8 cellular contexts compared by ENCODE assay signal in genomic region chr3:43106293-43106628, GRCh38. TPM values are rescaled to one million over a fixed set of nuclear protein-coding genes. Genes with fewer than 3 reads are reported as not detected.
DNase-seq lines count a peak whose midpoint lies in the region; ATAC-seq and TF ChIP-seq lines count a peak whose summit lies in the region.

No MANE protein-coding gene starts in this region.

- 0 out of 2 replicates have a peak, but pooled peaks cover 9% of the 10 kb centered on the region for H3K79me2 ChIP-seq in GM23338 (replicated peaks; ENCODE audit: insufficient read depth)

- intact Hi-C loops in left ventricle myocardium inferior (cut with micrococcal nuclease) = no loop called here

- DNase-seq in GM23338 (ENCODE audit: low spot score) (no peak), T-cell (no peak), left ventricle myocardium inferior (no peak), inferior parietal cortex (ENCODE audit: extremely low spot score) (no peak), dermis blood vessel endothelial cell (no peak)
- no peak for DNase-seq in activated effector memory CD4-positive, alpha-beta T cell treated with Interleukin-2 at 50 U/mL for 16 hours

- no peaks in the 10 kb centered on the region for H3K9me3 ChIP-seq in left ventricle myocardium inferior (replicated peaks)
- no peaks in the 10 kb centered on the region for H3K9me3 ChIP-seq in skeletal muscle satellite cell (replicated peaks; ENCODE audit: low read length)

- no peaks in the 10 kb centered on the region for H3K9me3 Mint-ChIP-seq in GM23338
- H3K9me3 Mint-ChIP-seq in T-cell = no peaks in the 10 kb centered on the region

- H3K4me3 ChIP-seq in GM23338 = peak overlapping the region; percentile 82
- H3K4me3 ChIP-seq in left ventricle myocardium inferior = peak overlapping the region; percentile 92
- H3K4me3 ChIP-seq in skeletal muscle satellite cell (ENCODE audit: low read length) = peak overlapping the region; percentile 94

- TF ChIP-seq CTCF in GM23338 (conservative IDR thresholded peaks at IDR 0.05; ENCODE audit: low read depth in 2 of 2) (no peak), left ventricle myocardium inferior (IDR thresholded peaks at IDR 0.05; ENCODE audit: borderline replicate concordance) (no peak)

- H3K36me3 ChIP-seq in GM23338 (ENCODE audit: insufficient read depth) (no peaks in the 10 kb centered on the region), left ventricle myocardium inferior (no peaks in the 10 kb centered on the region), skeletal muscle satellite cell (ENCODE audit: insufficient read depth, low read length) (no peaks in the 10 kb centered on the region)

- peaks cover 3% of the 10 kb centered on the region for H3K27me3 Mint-ChIP-seq in GM23338 (ENCODE audit: insufficient read depth, low read depth, poor library complexity)
- peaks cover 0 to 1% of the 10 kb centered on the region in 2 donors for H3K27me3 Mint-ChIP-seq in T-cell

- H3K4me2 ChIP-seq in GM23338 (peak overlapping the region; percentile 71), skeletal muscle satellite cell (ENCODE audit: low read length) (peak overlapping the region; percentile 80)

- H3K4me3 Mint-ChIP-seq in GM23338 (peak overlapping the region; percentile 72), T-cell (peak overlapping the region; percentile 74 to 78 (median 78))

- peaks cover 7% of the 10 kb centered on the region; the same call in 1 of the 2 replicates for H3K9me2 ChIP-seq in GM23338 (ENCODE audit: insufficient read depth)

- H3K27ac Mint-ChIP-seq in GM23338 (no peak overlapping the region), T-cell (peak overlapping the region in 1 of 2 donors; percentile 73)

- peaks cover 3% of the 10 kb centered on the region for H4K20me1 ChIP-seq in GM23338 (replicated peaks; ENCODE audit: insufficient read depth)

- no peaks in the 10 kb centered on the region for H3F3A ChIP-seq in GM23338 (replicated peaks; ENCODE audit: low read depth)

- H3K36me3 Mint-ChIP-seq in GM23338 (ENCODE audit: low read depth) (no peaks in the 10 kb centered on the region), T-cell (no peaks in the 10 kb centered on the region)

- H3K27ac ChIP-seq in GM23338 (ENCODE audit: low read depth) (no peak overlapping the region), left ventricle myocardium inferior (replicated peaks) (peak overlapping the region; percentile 62)

- peak; percentile 16 for ATAC-seq in GM23338
- peak in 2 of 4 experiments; percentile 1 to 5 for ATAC-seq in T-cell (replicated peaks in 1 of 4)
- ATAC-seq in GM21619 (IDR thresholded peaks at IDR 0.05; ENCODE audit: unreplicated experiment) = no peak

- peaks cover 16% of the 10 kb centered on the region; the same call in 1 of the 2 replicates for H3K27me3 ChIP-seq in GM23338 (ENCODE audit: insufficient read depth)
- no peaks in the 10 kb centered on the region for H3K27me3 ChIP-seq in left ventricle myocardium inferior (ENCODE audit: low read depth)
- H3K27me3 ChIP-seq in skeletal muscle satellite cell (ENCODE audit: control insufficient read depth, insufficient read depth, low read length) = peaks cover 5% of the 10 kb centered on the region

- POLR2A ChIA-PET in T-cell (lab: Charles Lee) = no interaction called here

- CTCF ChIA-PET in T-cell (lab: Charles Lee) = no interaction called here

- H2AFZ ChIP-seq in GM23338 = peak overlapping the region; percentile 45; the same call in 1 of the 2 replicates

- H3K9ac ChIP-seq in skeletal muscle satellite cell (ENCODE audit: low read depth, low read length) = no peak overlapping the region

- H3K4me1 ChIP-seq in GM23338 (ENCODE audit: insufficient read depth) (peaks cover 4% of the 10 kb centered on the region; the same call in 1 of the 2 replicates), left ventricle myocardium inferior (peaks cover 45% of the 10 kb centered on the region), skeletal muscle satellite cell (ENCODE audit: control insufficient read depth, insufficient read depth, low read length) (no peaks in the 10 kb centered on the region)

- H3K4me1 Mint-ChIP-seq in GM23338 (peaks cover 15% of the 10 kb centered on the region), T-cell (peaks cover 21 to 22% (median 22%) of the 10 kb centered on the region in 3 donors)

TF ChIP-seq in GM23338, 12 proteins besides CTCF, POLR2A, EP300 and RAD21 (continues in another document):
- TF ChIP-seq POLR2AphosphoS5 (IDR thresholded peaks at IDR 0.05; ENCODE audit: low read depth) = no peak
- TF ChIP-seq EZH2 (IDR thresholded peaks at IDR 0.05; ENCODE audit: low read depth, unreplicated experiment) = no peak
- TF ChIP-seq CREB1 (CRISPR knock-in tag; IDR thresholded peaks at IDR 0.05; ENCODE audit: low read depth) = no peak
- no peak for TF ChIP-seq REST (IDR thresholded peaks at IDR 0.05; ENCODE audit: unreplicated experiment)
- no peak for TF ChIP-seq JUNB (IDR thresholded peaks at IDR 0.05; ENCODE audit: unreplicated experiment)
- TF ChIP-seq NANOG (IDR thresholded peaks at IDR 0.05; ENCODE audit: borderline replicate concordance) = no peak
- TF ChIP-seq ETS1 (IDR thresholded peaks at IDR 0.05) = no peak
- TF ChIP-seq ZNF331 (CRISPR knock-in tag; IDR thresholded peaks at IDR 0.05; ENCODE audit: low read depth) = no peak

RNA-seq across cellular contexts. Expression of gene POMGNT2, which starts 0.4 kb away (rescaled TPM):
- 22.6 and 26.1 TPM in 2 replicates for total RNA-seq in GM23338 (2014; rRNA removed; shearing (Covaris generic))
- 10.2 and 10.7 TPM in 2 replicates for polyA plus RNA-seq in GM23338 (2016; fragmentation: Nextera tagmentation; extraction: Ambion mirVana)
- total RNA-seq in T-cell = 1 to 10 TPM; 4.6 to 6.3 (median 5.6) TPM
- total RNA-seq in left ventricle myocardium inferior = 21.7 TPM
- 7.9 and 11.4 TPM in 2 replicates for total RNA-seq in skeletal muscle satellite cell (2012; rRNA removed)
- total RNA-seq in dermis blood vessel endothelial cell = 3.2 and 7.5 TPM in 2 replicates
